In the genomic region with DNA sequence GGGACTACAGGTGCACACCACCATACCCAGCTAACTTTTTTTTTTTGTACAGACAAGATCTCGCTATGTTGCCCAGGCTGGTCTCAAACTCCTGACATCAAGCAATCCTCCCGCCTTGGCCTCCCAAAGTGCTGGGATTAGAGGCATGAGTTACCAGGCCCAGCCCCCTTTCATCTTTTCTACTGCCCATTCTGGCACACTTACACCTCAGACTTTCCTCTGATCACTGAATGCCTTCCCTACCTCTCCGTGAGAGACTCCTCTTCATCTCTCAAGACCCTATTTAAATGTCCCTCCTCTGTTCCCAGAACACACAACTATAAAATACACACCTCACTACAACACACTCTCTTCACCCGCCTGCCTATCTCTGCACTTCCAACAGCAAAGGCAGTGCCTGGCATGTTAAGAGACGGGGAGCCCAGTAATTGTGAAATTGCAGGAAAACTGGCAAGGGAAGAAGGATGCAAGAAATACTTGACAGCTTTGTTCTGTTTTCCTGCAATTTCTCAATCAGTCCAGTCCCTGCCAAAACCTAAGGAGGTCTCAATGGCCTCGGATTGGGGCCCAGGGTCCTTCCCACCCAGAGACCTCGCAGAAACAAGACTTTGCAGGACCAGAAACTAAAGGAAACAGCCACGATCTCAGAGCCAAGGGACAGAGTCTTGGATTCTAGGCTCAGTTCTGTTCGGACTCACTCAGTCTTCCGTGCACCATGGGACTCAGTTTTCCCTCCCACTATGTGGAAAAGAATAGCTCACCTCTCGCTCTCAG, we compare ENCODE assay signal across 8 cellular contexts. TPM values are rescaled to one million over a fixed set of nuclear protein-coding genes. Genes with fewer than 3 reads are reported as not detected.
A peak's percentile ranks its signal among the peaks of the same experiment; 100 is the strongest.
DNase-seq lines count a peak whose midpoint lies in the region; ATAC-seq and TF ChIP-seq lines count a peak whose summit lies in the region.

No MANE protein-coding gene starts in this region.

- no peaks in the 10 kb centered on the region for H3K9me3 Mint-ChIP-seq in IgD-negative memory B cell
- no peaks in the 10 kb centered on the region for H3K9me3 Mint-ChIP-seq in naive thymus-derived CD4-positive, alpha-beta T cell

- H3K36me3 Mint-ChIP-seq in IgD-negative memory B cell = no peaks in the 10 kb centered on the region
- H3K36me3 Mint-ChIP-seq in naive thymus-derived CD4-positive, alpha-beta T cell = peaks cover 0 to 19% (median 5%) of the 10 kb centered on the region in 5 donors

- H3K4me1 Mint-ChIP-seq in IgD-negative memory B cell = peaks cover 15 to 20% (median 18%) of the 10 kb centered on the region in 3 donors
- H3K4me1 Mint-ChIP-seq in naive thymus-derived CD4-positive, alpha-beta T cell = peaks cover 22 to 40% (median 31%) of the 10 kb centered on the region in 7 donors

- H3K4me1 ChIP-seq in naive thymus-derived CD4-positive, alpha-beta T cell (ENCODE audit: control insufficient read depth in 2 of 2, insufficient read depth in 2 of 2, low read length in 2 of 2) = peaks cover 19 to 23% of the 10 kb centered on the region in 2 donors

- no peaks in the 10 kb centered on the region for H3K27me3 Mint-ChIP-seq in IgD-negative memory B cell
- H3K27me3 Mint-ChIP-seq in naive thymus-derived CD4-positive, alpha-beta T cell = no peaks in the 10 kb centered on the region

- peaks cover 0 to 31% (median 6%) of the 10 kb centered on the region in 3 experiments for H3K36me3 ChIP-seq in naive thymus-derived CD4-positive, alpha-beta T cell (ENCODE audit: control insufficient read depth in 2 of 3, insufficient read depth in 3 of 3, low read length in 3 of 3)

- H3K4me3 Mint-ChIP-seq in IgD-negative memory B cell = peak overlapping the region; percentile 92 to 97 (median 94)
- peak overlapping the region; percentile 72 to 94 (median 90) for H3K4me3 Mint-ChIP-seq in naive thymus-derived CD4-positive, alpha-beta T cell

- no peaks in the 10 kb centered on the region for H3K9me3 ChIP-seq in naive thymus-derived CD4-positive, alpha-beta T cell (ENCODE audit: control insufficient read depth in 2 of 3, low read length in 3 of 3)

- peak overlapping the region; percentile 91 to 96 for H3K4me3 ChIP-seq in cardiac fibroblast (replicated peaks in 1 of 2; ENCODE audit: low read depth in 2 of 2, low read length in 2 of 2)
- H3K4me3 ChIP-seq in naive thymus-derived CD4-positive, alpha-beta T cell (ENCODE audit: low read length) = peak overlapping the region; percentile 72

- CTCF ChIA-PET in naive thymus-derived CD4-positive, alpha-beta T cell (lab: Charles Lee) = interaction anchor here (0.8 to 3.6 kb wide), 9 partner anchors 33 to 419 kb away, joined by 3 to 28 read pairs (median 4); partner anchors contain the start of genes ABHD14A, ABHD14B and RPL29

- DNase-seq in AG08395 (ENCODE audit: low spot score) (peak; percentile 29), cardiac fibroblast (ENCODE audit: low read depth in 2 of 2) (peak; percentile 29 to 73), SKM-1 (lab: John Stamatoyannopoulos, UW; ENCODE audit: unreplicated experiment) (no peak), LoVo (ENCODE audit: low spot score) (no peak)
- DNase-seq in naive thymus-derived CD4-positive, alpha-beta T cell = peak in 2 of 9 donors; percentile 8 to 21
- no peak for DNase-seq in stimulated activated CD4-positive, alpha-beta T cell treated with anti-CD3 and anti-CD28 coated beads, Interleukin-4, amount 100 ng/mL, for 24 hours

- peak overlapping the region; percentile 1 to 81 (median 34) for H3K27ac Mint-ChIP-seq in IgD-negative memory B cell
- H3K27ac Mint-ChIP-seq in naive thymus-derived CD4-positive, alpha-beta T cell = peak overlapping the region in 8 of 9 donors; percentile 49 to 89 (median 76)

- no peaks in the 10 kb centered on the region for H3K27me3 ChIP-seq in naive thymus-derived CD4-positive, alpha-beta T cell (ENCODE audit: control insufficient read depth in 2 of 2, insufficient read depth in 2 of 2, low read length in 2 of 2)

- TF ChIP-seq CTCF in cardiac fibroblast (IDR thresholded peaks at IDR 0.05; ENCODE audit: low read depth, low read length) = no peak

- no peak for ATAC-seq in naive thymus-derived CD4-positive, alpha-beta T cell
- no peak for ATAC-seq in GM18511 (IDR thresholded peaks at IDR 0.05; ENCODE audit: unreplicated experiment)

- POLR2A ChIA-PET in naive thymus-derived CD4-positive, alpha-beta T cell (lab: Charles Lee) = interaction anchor here (0.6 to 3.1 kb wide), 7 partner anchors 33 to 798 kb away, joined by 3 to 34 read pairs (median 3); partner anchors contain the start of genes ABHD14A, ABHD14B and RPL29

- H3K27ac ChIP-seq in naive thymus-derived CD4-positive, alpha-beta T cell (ENCODE audit: low read depth, low read length) = peak overlapping the region; percentile 73

- intact Hi-C loops in naive thymus-derived CD4-positive, alpha-beta T cell (cut with micrococcal nuclease) = loop anchor here (5.0 kb wide), 2 partner anchors 181 to 269 kb away; partner anchors contain the start of gene TEX264 (in 1 of the 2)

RNA-seq across cellular contexts. Expression of gene RRP9, which starts 0.9 kb away (rescaled TPM):
- polyA plus RNA-seq in IgD-negative memory B cell = 28.8 TPM
- 10 to 100 TPM; 10.2 to 34.2 (median 16.6) TPM for total RNA-seq in naive thymus-derived CD4-positive, alpha-beta T cell
- polyA plus RNA-seq in naive thymus-derived CD4-positive, alpha-beta T cell = 10 to 100 TPM; 19.8 to 33.4 TPM

RNA-seq across cellular contexts. Expression of gene PARP3, which starts 1.3 kb away (rescaled TPM):
- polyA plus RNA-seq in IgD-negative memory B cell = 15.5 TPM
- total RNA-seq in naive thymus-derived CD4-positive, alpha-beta T cell = 10 to 100 TPM in 3 of 5 experiments, 1 to 10 TPM in 2; 7.7 to 21.5 (median 11.2) TPM
- polyA plus RNA-seq in naive thymus-derived CD4-positive, alpha-beta T cell = 1 to 10 TPM; 3.2 to 7.6 TPM

RNA-seq across cellular contexts. Expression of gene GPR62, which starts 14.3 kb away (rescaled TPM):
- not detected for polyA plus RNA-seq in IgD-negative memory B cell
- not detected for total RNA-seq in naive thymus-derived CD4-positive, alpha-beta T cell
- polyA plus RNA-seq in naive thymus-derived CD4-positive, alpha-beta T cell = under 1 TPM in 1 of 2 donors, not detected in 1; 0.08 TPM

RNA-seq across cellular contexts. Expression of gene PCBP4, which starts 26.4 kb away (rescaled TPM):
- polyA plus RNA-seq in IgD-negative memory B cell = 13.9 TPM
- 10 to 100 TPM; 12.1 to 21.1 (median 15.0) TPM for total RNA-seq in naive thymus-derived CD4-positive, alpha-beta T cell
- 10 to 100 TPM in 1 of 2 donors, 1 to 10 TPM in 1; 8.0 to 10.8 TPM for polyA plus RNA-seq in naive thymus-derived CD4-positive, alpha-beta T cell

RNA-seq across cellular contexts. Expression of gene ABHD14B, which starts 33.0 kb away (rescaled TPM):
- polyA plus RNA-seq in IgD-negative memory B cell = 106 TPM
- total RNA-seq in naive thymus-derived CD4-positive, alpha-beta T cell = 10 to 100 TPM; 25.0 to 80.8 (median 54.5) TPM
- polyA plus RNA-seq in naive thymus-derived CD4-positive, alpha-beta T cell = 10 to 100 TPM; 88.1 to 91.5 TPM

Comparison
In these comparisons a context has a peak if more than half of its experiments do, and no peak if none do; other contexts are left out.
1. DNase-seq: peak in AG08395 (single experiment) and cardiac fibroblast (2 of 2); none in stimulated activated CD4-positive, alpha-beta T cell treated with anti-CD3 and anti-CD28 coated beads, Interleukin-4, amount 100 ng/mL, for 24 hours (single experiment), SKM-1 (single experiment) and LoVo (single experiment).